ENCODE assay signal across 15 cellular contexts in genomic region chr12:109912790-109913189, GRCh38.
"Had no signal": no experiment of that assay in that cellular context is flagged by ENCODE, and none has a peak within 500 bp of the region (broad histone marks: within the 10 kb centered on the region; RNA-seq: fewer than 3 reads in every experiment).

No MANE protein-coding gene starts in this region.

- H3K27ac ChIP-seq: cardiac muscle cell, suprapubic skin, vagina, WERI-Rb-1 had no signal

- DNase-seq: activated CD4-positive, alpha-beta T cell treated with anti-CD3 and anti-CD28 coated beads, Interleukin-2, amount 50 U/mL, for 48 hours; amygdala; immature natural killer cell; natural killer cell; nucleus accumbens; retina; stimulated activated CD4-positive, alpha-beta T cell treated with anti-CD3 and anti-CD28 coated beads, Interleukin-2, amount 100 ng/mL, for 24 hours; trophoblast cell; WERI-Rb-1 had no signal

- H3K27me3 Mint-ChIP-seq: activated naive CD8-positive, alpha-beta T cell; stimulated activated naive CD8-positive, alpha-beta T cell treated with anti-CD3 and anti-CD28 coated beads, Interleukin-15, Interleukin-2, amounts not matched to agents 100 ng/mL and 50 ng/mL, for 24 hours had no signal

- ATAC-seq: natural killer cell had no signal

- H3K4me3 ChIP-seq: cardiac muscle cell, heart left ventricle, suprapubic skin, vagina had no signal

- H3K27ac Mint-ChIP-seq: activated naive CD8-positive, alpha-beta T cell; stimulated activated naive CD8-positive, alpha-beta T cell treated with anti-CD3 and anti-CD28 coated beads, Interleukin-15, Interleukin-2, amounts not matched to agents 100 ng/mL and 50 ng/mL, for 24 hours had no signal

- H3K9me3 ChIP-seq: heart left ventricle, suprapubic skin, vagina had no signal

- H3K9me3 Mint-ChIP-seq: immature natural killer cell; natural killer cell; stimulated activated naive CD8-positive, alpha-beta T cell treated with anti-CD3 and anti-CD28 coated beads, Interleukin-15, Interleukin-2, amounts not matched to agents 100 ng/mL and 50 ng/mL, for 24 hours had no signal

- H3K27me3 ChIP-seq: cardiac muscle cell, heart left ventricle, suprapubic skin, vagina had no signal

- H3K4me3 Mint-ChIP-seq: activated naive CD8-positive, alpha-beta T cell; immature natural killer cell; natural killer cell; stimulated activated naive CD8-positive, alpha-beta T cell treated with anti-CD3 and anti-CD28 coated beads, Interleukin-15, Interleukin-2, amounts not matched to agents 100 ng/mL and 50 ng/mL, for 24 hours had no signal

- H3K4me1 ChIP-seq: vagina had no signal
